Comparison of ENCODE assay signal across 9 cellular contexts in the genomic region with DNA sequence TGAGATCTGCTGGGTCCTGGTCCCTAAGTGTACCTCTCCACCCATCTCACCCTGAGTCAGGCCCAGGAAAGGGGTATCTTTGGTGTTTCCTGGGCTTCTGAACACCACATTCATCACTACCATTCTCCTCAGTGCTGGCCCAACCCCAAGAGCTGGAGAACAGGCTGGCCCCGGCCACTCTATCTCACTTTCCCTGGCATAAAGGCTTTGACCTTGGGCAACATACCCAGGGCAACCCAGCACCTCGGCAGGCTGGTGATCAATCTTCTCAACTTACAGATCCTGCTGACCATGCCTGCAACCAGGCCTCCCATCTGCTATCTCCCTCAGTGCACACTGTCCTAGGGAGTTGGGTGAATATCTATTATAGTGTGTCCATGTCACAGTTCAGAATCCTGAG. TPM values are rescaled to one million over a fixed set of nuclear protein-coding genes. Genes with fewer than 3 reads are reported as not detected.
DNase-seq lines count a peak whose midpoint lies in the region; ATAC-seq and TF ChIP-seq lines count a peak whose summit lies in the region.
"Had no signal": no experiment of that assay in that cellular context is flagged by ENCODE, and none has a peak within 500 bp of the region (broad histone marks: within the 10 kb centered on the region; RNA-seq: fewer than 3 reads in every experiment).

No MANE protein-coding gene starts in this region.

- H3K9me3 Mint-ChIP-seq in activated naive CD4-positive, alpha-beta T cell treated with anti-CD3 and anti-CD28 coated beads, Interleukin-2, amount 10 ng/mL, durations not matched to agents 7 days and 5 days, result no peaks in the 10 kb centered on the region
- H3K9me3 Mint-ChIP-seq in naive thymus-derived CD4-positive, alpha-beta T cell, result peaks cover 0 to 5% (median 0%) of the 10 kb centered on the region in 11 donors

- H3K27ac Mint-ChIP-seq in activated naive CD4-positive, alpha-beta T cell treated with anti-CD3 and anti-CD28 coated beads, Interleukin-2, amount 10 ng/mL, durations not matched to agents 7 days and 5 days, result peak overlapping the region; percentile 92
- H3K27ac Mint-ChIP-seq in naive thymus-derived CD4-positive, alpha-beta T cell, result peak overlapping the region; percentile 80 to 98 (median 93)

- H3K27me3 ChIP-seq in colonic mucosa, result no peaks in the 10 kb centered on the region
- no peaks in the 10 kb centered on the region for H3K27me3 ChIP-seq in naive thymus-derived CD4-positive, alpha-beta T cell (ENCODE audit: control insufficient read depth in 2 of 2, insufficient read depth in 2 of 2, low read length in 2 of 2)

- H3K4me3 ChIP-seq in colonic mucosa, result peak overlapping the region; percentile 80
- peak overlapping the region; percentile 91 for H3K4me3 ChIP-seq in naive thymus-derived CD4-positive, alpha-beta T cell (ENCODE audit: low read length)
- H3K4me3 ChIP-seq in urinary bladder (ENCODE audit: low read depth, low read length), result peak overlapping the region; percentile 78

- peak overlapping the region; percentile 93 for H3K4me3 Mint-ChIP-seq in activated naive CD4-positive, alpha-beta T cell treated with anti-CD3 and anti-CD28 coated beads, Interleukin-2, amount 10 ng/mL, durations not matched to agents 7 days and 5 days
- H3K4me3 Mint-ChIP-seq in naive thymus-derived CD4-positive, alpha-beta T cell, result peak overlapping the region; percentile 86 to 98 (median 95)

- POLR2A ChIA-PET in naive thymus-derived CD4-positive, alpha-beta T cell (lab: Charles Lee), result interaction anchor here (0.7 to 25.7 kb wide), 7 partner anchors 24 to 314 kb away, joined by 3 to 863 read pairs (median 41); no protein-coding TSS in a partner anchor

- H3K36me3 Mint-ChIP-seq in activated naive CD4-positive, alpha-beta T cell treated with anti-CD3 and anti-CD28 coated beads, Interleukin-2, amount 10 ng/mL, durations not matched to agents 7 days and 5 days, result peaks cover 51% of the 10 kb centered on the region
- peaks cover 6 to 36% (median 11%) of the 10 kb centered on the region in 5 donors for H3K36me3 Mint-ChIP-seq in naive thymus-derived CD4-positive, alpha-beta T cell

- no peak for DNase-seq in activated naive CD4-positive, alpha-beta T cell treated with anti-CD3 and anti-CD28 coated beads, Interleukin-2, amount 10 ng/mL, durations not matched to agents 7 days and 5 days
- no peak for DNase-seq in activated naive CD4-positive, alpha-beta T cell (lab: John Stamatoyannopoulos, UW)
- DNase-seq in colonic mucosa (no peak), GDM1 (lab: John Stamatoyannopoulos, UW) (no peak), DMS79 treated with DMSO at 0.1 percent for 48 hours (lab: John Stamatoyannopoulos, UW) (no peak)
- DNase-seq in naive thymus-derived CD4-positive, alpha-beta T cell, result no peak
- no peak for DNase-seq in stimulated activated CD4-positive, alpha-beta T cell treated with anti-CD3 and anti-CD28 coated beads, Interleukin-2, amount 100 ng/mL, for 48 hours
- DNase-seq: NCI-H1436 treated with DMSO at 0.1 percent for 48 hours had no signal

- CTCF ChIA-PET in activated naive CD4-positive, alpha-beta T cell treated with anti-CD3 and anti-CD28 coated beads, Interleukin-2, amount 10 ng/mL, durations not matched to agents 7 days and 5 days (lab: Charles Lee), result interaction anchor here (0.8 to 5.4 kb wide), 7 partner anchors 13 to 74 kb away, joined by 4 to 74 read pairs (median 38); no protein-coding TSS in a partner anchor
- CTCF ChIA-PET in naive thymus-derived CD4-positive, alpha-beta T cell (lab: Charles Lee), result interaction anchor here (0.6 to 5.4 kb wide), 11 partner anchors 14 to 1371 kb away, joined by 3 to 48 read pairs (median 23); no protein-coding TSS in a partner anchor

- 59% methylated on average over 2 of the region's 2 CpGs for WGBS in urinary bladder

- peak overlapping the region; percentile 92 for H3K27ac ChIP-seq in colonic mucosa
- H3K27ac ChIP-seq in naive thymus-derived CD4-positive, alpha-beta T cell (ENCODE audit: low read depth, low read length), result peak overlapping the region; percentile 93
- H3K27ac ChIP-seq in urinary bladder (ENCODE audit: low read depth), result peak overlapping the region; percentile 12

- peak overlapping the region; percentile 45 to 99 for H3K9ac ChIP-seq in colonic mucosa (ENCODE audit: low read depth in 2 of 2, low read length in 2 of 2)

- intact Hi-C loops in colonic mucosa (cut with DNase I), result loop anchor here (5.0 kb wide), 1 partner anchor 44 kb away; no protein-coding TSS in a partner anchor
- intact Hi-C loops in naive thymus-derived CD4-positive, alpha-beta T cell (cut with micrococcal nuclease), result no loop called here

- H3K9me3 ChIP-seq in colonic mucosa, result no peaks in the 10 kb centered on the region
- no peaks in the 10 kb centered on the region for H3K9me3 ChIP-seq in naive thymus-derived CD4-positive, alpha-beta T cell (ENCODE audit: control insufficient read depth in 2 of 3, low read length in 3 of 3)

- TF ChIP-seq CTCF in colonic mucosa (IDR thresholded peaks at IDR 0.05), result no peak

- H3K36me3 ChIP-seq in colonic mucosa (no peaks in the 10 kb centered on the region), urinary bladder (ENCODE audit: insufficient read depth) (no peaks in the 10 kb centered on the region)
- H3K36me3 ChIP-seq in naive thymus-derived CD4-positive, alpha-beta T cell (ENCODE audit: control insufficient read depth in 2 of 3, insufficient read depth in 3 of 3, low read length in 3 of 3), result peaks cover 0 to 53% (median 11%) of the 10 kb centered on the region in 3 experiments

- H3K4me1 ChIP-seq in colonic mucosa (peaks cover 24% of the 10 kb centered on the region), urinary bladder (ENCODE audit: insufficient read depth) (no peaks in the 10 kb centered on the region)
- peaks cover 71 to 77% of the 10 kb centered on the region in 2 donors for H3K4me1 ChIP-seq in naive thymus-derived CD4-positive, alpha-beta T cell (ENCODE audit: control insufficient read depth in 2 of 2, insufficient read depth in 2 of 2, low read length in 2 of 2)

- H3K27me3 Mint-ChIP-seq in activated naive CD4-positive, alpha-beta T cell treated with anti-CD3 and anti-CD28 coated beads, Interleukin-2, amount 10 ng/mL, durations not matched to agents 7 days and 5 days, result no peaks in the 10 kb centered on the region
- H3K27me3 Mint-ChIP-seq in naive thymus-derived CD4-positive, alpha-beta T cell, result no peaks in the 10 kb centered on the region

- peaks cover 82% of the 10 kb centered on the region for H3K4me1 Mint-ChIP-seq in activated naive CD4-positive, alpha-beta T cell treated with anti-CD3 and anti-CD28 coated beads, Interleukin-2, amount 10 ng/mL, durations not matched to agents 7 days and 5 days
- H3K4me1 Mint-ChIP-seq in naive thymus-derived CD4-positive, alpha-beta T cell, result peaks cover 60 to 84% (median 79%) of the 10 kb centered on the region in 7 donors

- ATAC-seq in naive thymus-derived CD4-positive, alpha-beta T cell, result no peak

RNA-seq across cellular contexts. Expression of gene VSIR, which starts 2.1 kb away (rescaled TPM):
- total RNA-seq in colonic mucosa (10 to 100 TPM; 41.2 to 42.8 TPM), urinary bladder (24.9 TPM)
- total RNA-seq in naive thymus-derived CD4-positive, alpha-beta T cell, result 100 to 1,000 TPM in 3 of 5 experiments, 10 to 100 TPM in 2; 91.1 to 271 (median 101) TPM
- 100 to 1,000 TPM; 220 to 300 TPM for polyA plus RNA-seq in naive thymus-derived CD4-positive, alpha-beta T cell
- 59.6 TPM for polyA plus RNA-seq in urinary bladder

RNA-seq across cellular contexts. Expression of gene C10orf105, which starts 51.6 kb away (rescaled TPM):
- under 1 TPM in 1 of 2 donors, not detected in 1; 0.07 TPM for total RNA-seq in colonic mucosa
- total RNA-seq in naive thymus-derived CD4-positive, alpha-beta T cell, result 1 to 10 TPM in 1 of 5 experiments, under 1 TPM in 4; 0.13 to 1.0 (median 0.19) TPM
- not detected for polyA plus RNA-seq in naive thymus-derived CD4-positive, alpha-beta T cell
- 0.26 TPM for total RNA-seq in urinary bladder
- 0.11 TPM for polyA plus RNA-seq in urinary bladder

Comparison
In these comparisons a context has a peak if more than half of its experiments do, and no peak if none do; other contexts are left out.
1. H3K27ac ChIP-seq: peak in every context shown above with its lines; median percentile 93 in naive thymus-derived CD4-positive, alpha-beta T cell; 92 in colonic mucosa; 12 in urinary bladder.